ENCODE assay signal across 14 cellular contexts in genomic region chr5:96244696-96245095, GRCh38.
DNase-seq lines count a peak whose midpoint lies in the region; ATAC-seq and TF ChIP-seq lines count a peak whose summit lies in the region.
"Had no signal": no experiment of that assay in that cellular context is flagged by ENCODE, and none has a peak within 500 bp of the region (broad histone marks: within the 10 kb centered on the region; RNA-seq: fewer than 3 reads in every experiment).

No MANE protein-coding gene starts in this region.

- DNase-seq in GM23248 (no peak), adipocyte (ENCODE audit: low read depth) (no peak), osteoblast (ENCODE audit: insufficient read length, low spot score, missing footprints) (no peak), glutamatergic neuron (no peak), KG1 (lab: John Stamatoyannopoulos, UW) (no peak)
- DNase-seq: ACHN; CD4-positive, CD25-positive, alpha-beta regulatory T cell; GF-D8; NCI-H1436; NCI-H2029 treated with DMSO at 0.1 percent for 48 hours; NCI-H510A had no signal

- no peaks in the 10 kb centered on the region for H3K36me3 Mint-ChIP-seq in glutamatergic neuron (ENCODE audit: unreplicated experiment)
- H3K36me3 Mint-ChIP-seq: CD4-positive, CD25-positive, alpha-beta regulatory T cell had no signal

- peaks cover 67% of the 10 kb centered on the region for H3K4me1 ChIP-seq in GM23248 (ENCODE audit: insufficient read depth)
- H3K4me1 ChIP-seq in adipocyte (ENCODE audit: control insufficient read depth, insufficient read depth, low read length): peaks cover 47% of the 10 kb centered on the region
- peaks cover 50% of the 10 kb centered on the region for H3K4me1 ChIP-seq in osteoblast (ENCODE audit: insufficient read depth, low read length)

- no peak overlapping the region for H3K27ac Mint-ChIP-seq in glutamatergic neuron (ENCODE audit: unreplicated experiment)
- H3K27ac Mint-ChIP-seq: CD4-positive, CD25-positive, alpha-beta regulatory T cell had no signal

- no peaks in the 10 kb centered on the region for H3K36me3 ChIP-seq in GM23248 (ENCODE audit: low read depth)
- H3K36me3 ChIP-seq in adipocyte (ENCODE audit: control insufficient read depth, insufficient read depth, low read length, severe bottlenecking): no peaks in the 10 kb centered on the region
- H3K36me3 ChIP-seq in osteoblast (ENCODE audit: insufficient read depth, low read length): no peaks in the 10 kb centered on the region
- H3K36me3 ChIP-seq: SJSA1 had no signal

- H4K20me1 ChIP-seq in GM23248 (ENCODE audit: insufficient read depth) (no peaks in the 10 kb centered on the region), osteoblast (ENCODE audit: insufficient read depth, low read length) (no peaks in the 10 kb centered on the region)

- WGBS in GM23248 (ENCODE audit: low coverage in 1 of 2, low lambda C conversion rate in 2 of 2, missing lambda C conversion rate in 2 of 2), 2 experiments: 62 to 74% methylated on average over 2 of the region's 2 CpGs

- H3K79me2 ChIP-seq in GM23248 (ENCODE audit: insufficient read depth): 0 out of 2 replicates have a peak, but pooled peaks cover 4% of the 10 kb centered on the region
- H3K79me2 ChIP-seq in osteoblast (ENCODE audit: insufficient read depth, low read length): no peaks in the 10 kb centered on the region

- H3K4me3 Mint-ChIP-seq in glutamatergic neuron (ENCODE audit: unreplicated experiment): no peak overlapping the region
- H3K4me3 Mint-ChIP-seq: CD4-positive, CD25-positive, alpha-beta regulatory T cell had no signal

- TF ChIP-seq CTCF in 22Rv1 (IDR thresholded peaks at IDR 0.05) (no peak), osteoblast (IDR thresholded peaks at IDR 0.05; ENCODE audit: extremely low read depth, low read depth, low read length) (no peak), glutamatergic neuron (IDR thresholded peaks at IDR 0.05; ENCODE audit: partially characterized antibody, unreplicated experiment) (no peak)

- H3K9ac ChIP-seq in GM23248 (no peak overlapping the region), adipocyte (ENCODE audit: low read length) (peak overlapping the region; percentile 58)

- peaks cover 54% of the 10 kb centered on the region for H3F3A ChIP-seq in GM23248 (ENCODE audit: insufficient read depth)

- no peaks in the 10 kb centered on the region for H3K27me3 Mint-ChIP-seq in glutamatergic neuron (ENCODE audit: unreplicated experiment)

- H2AFZ ChIP-seq in GM23248: 0 out of 2 replicates have a peak overlapping the region, but pooled peaks have one; percentile 34
- H2AFZ ChIP-seq in osteoblast (ENCODE audit: low read length): no peak overlapping the region

- no peak overlapping the region for H3K4me3 ChIP-seq in GM23248
- no peak overlapping the region for H3K4me3 ChIP-seq in adipocyte (ENCODE audit: low read length)
- H3K4me3 ChIP-seq in osteoblast (ENCODE audit: insufficient read depth, low read length): no peak overlapping the region
- H3K4me3 ChIP-seq: SJSA1 had no signal

- no peaks in the 10 kb centered on the region for H3K27me3 ChIP-seq in GM23248 (replicated peaks; ENCODE audit: insufficient read depth)
- H3K27me3 ChIP-seq in adipocyte (replicated peaks; ENCODE audit: control insufficient read depth, insufficient read depth, low read length): no peaks in the 10 kb centered on the region
- H3K27me3 ChIP-seq in osteoblast (ENCODE audit: insufficient read depth, low read length): no peaks in the 10 kb centered on the region
- H3K27me3 ChIP-seq: SJSA1 had no signal

- H3K9me2 ChIP-seq in GM23248 (ENCODE audit: insufficient read depth): no peaks in the 10 kb centered on the region

- no peak for ATAC-seq in HG03045 (IDR thresholded peaks at IDR 0.05; ENCODE audit: unreplicated experiment)

- H3K27ac ChIP-seq in 22Rv1 (peak overlapping the region; percentile 90), GM23248 (peak overlapping the region; percentile 69), osteoblast (ENCODE audit: low read depth, low read length) (peak overlapping the region; percentile 5)
- H3K27ac ChIP-seq: SJSA1 had no signal

- peak overlapping the region; percentile 7 for H3K4me2 ChIP-seq in GM23248 (ENCODE audit: unreplicated experiment)
- no peak overlapping the region for H3K4me2 ChIP-seq in osteoblast (ENCODE audit: insufficient read depth, low read length)

- no peaks in the 10 kb centered on the region for H3K9me3 Mint-ChIP-seq in glutamatergic neuron (ENCODE audit: unreplicated experiment)

- peaks cover 24% of the 10 kb centered on the region for H3K4me1 Mint-ChIP-seq in glutamatergic neuron (ENCODE audit: low read depth, unreplicated experiment)
- H3K4me1 Mint-ChIP-seq: CD4-positive, CD25-positive, alpha-beta regulatory T cell had no signal

- in situ Hi-C loops in GM23248 (cut with MboI): no loop called here

- no peaks in the 10 kb centered on the region for H3K9me3 ChIP-seq in GM23248 (ENCODE audit: low read depth)
- H3K9me3 ChIP-seq in adipocyte (ENCODE audit: control insufficient read depth, low read length): peaks cover 4% of the 10 kb centered on the region
- H3K9me3 ChIP-seq in osteoblast (ENCODE audit: low read depth, low read length): no peaks in the 10 kb centered on the region
- H3K9me3 ChIP-seq: SJSA1 had no signal

Comparison
In these comparisons a context has a peak if more than half of its experiments do, and no peak if none do; other contexts are left out.
1. H3K27ac ChIP-seq: peak in every context shown above with its lines; median percentile 90 in 22Rv1; 69 in GM23248; 5 in osteoblast.